ENCODE assay signal across 9 cellular contexts in genomic region chr2:101125374-101125773, GRCh38. TPM values are rescaled to one million over a fixed set of nuclear protein-coding genes. Genes with fewer than 3 reads are reported as not detected.
DNase-seq lines count a peak whose midpoint lies in the region; FAIRE-seq and TF ChIP-seq lines count a peak whose summit lies in the region.
"Had no signal": no experiment of that assay in that cellular context is flagged by ENCODE, and none has a peak within 500 bp of the region (broad histone marks: within the 10 kb centered on the region; RNA-seq: fewer than 3 reads in every experiment).

No MANE protein-coding gene starts in this region.

- no peak overlapping the region for H3K4me3 Mint-ChIP-seq in endodermal cell

- H3K4me1 ChIP-seq in endodermal cell (ENCODE audit: control insufficient read depth, insufficient read depth, low read length): no peaks in the 10 kb centered on the region

- no peak overlapping the region for H3K4me3 ChIP-seq in bronchial epithelial cell (ENCODE audit: low read depth, low read length)
- H3K4me3 ChIP-seq in endodermal cell (ENCODE audit: low read length): no peak overlapping the region
- H3K4me3 ChIP-seq: GM12878 had no signal

- peaks cover 5% of the 10 kb centered on the region for H3K4me1 Mint-ChIP-seq in endodermal cell

- no peak for TF ChIP-seq CTCF in bronchial epithelial cell (IDR thresholded peaks at IDR 0.05; ENCODE audit: insufficient read depth, low read length, severe bottlenecking)
- TF ChIP-seq CTCF in endodermal cell (conservative IDR thresholded peaks at IDR 0.05): no peak

- no peak overlapping the region for H3K27ac Mint-ChIP-seq in endodermal cell

- WGBS in endodermal cell (ENCODE audit: insufficient coverage in 1 of 2, insufficient read length in 1 of 2), 2 experiments: 88% methylated on average over 3 of the region's 3 CpGs; no CpG with 5 or more reads in 1 of the 2 experiments

- H3K9me3 ChIP-seq in endodermal cell (ENCODE audit: control insufficient read depth, low read length): no peaks in the 10 kb centered on the region

- H3K27me3 Mint-ChIP-seq in endodermal cell (ENCODE audit: insufficient read depth): no peaks in the 10 kb centered on the region

- FAIRE-seq in bronchial epithelial cell (lab: Jason Lieb, UNC): no peak
- FAIRE-seq: GM12878 had no signal

- no peak overlapping the region for H3K27ac ChIP-seq in endodermal cell (ENCODE audit: low read depth, low read length)

- H3K36me3 Mint-ChIP-seq in endodermal cell (ENCODE audit: low read depth): no peaks in the 10 kb centered on the region

- DNase-seq in A172 (ENCODE audit: low spot score): peak; percentile 34
- DNase-seq in LoVo (ENCODE audit: low spot score): peak; percentile 55
- DNase-seq in bronchial epithelial cell (ENCODE audit: low read depth): peak; percentile 77
- DNase-seq in lung microvascular endothelial cell (ENCODE audit: low read depth in 2 of 2): peak; percentile 42 to 62
- no peak for DNase-seq in KG1 (lab: John Stamatoyannopoulos, UW)
- DNase-seq in hippocampal formation (lab: John Stamatoyannopoulos, UW): no peak
- DNase-seq in T-helper 1 cell: no peak
- DNase-seq in endodermal cell: no peak

- no peaks in the 10 kb centered on the region for H3K9me3 Mint-ChIP-seq in endodermal cell

- H3K27me3 ChIP-seq in bronchial epithelial cell (ENCODE audit: control insufficient read depth, insufficient read depth, low read length) (no peaks in the 10 kb centered on the region), endodermal cell (ENCODE audit: control insufficient read depth, insufficient read depth, low read length, poor library complexity, severe bottlenecking) (no peaks in the 10 kb centered on the region)

- H3K36me3 ChIP-seq in bronchial epithelial cell (ENCODE audit: control insufficient read depth, insufficient read depth, low read length): peaks cover 5% of the 10 kb centered on the region
- H3K36me3 ChIP-seq in endodermal cell (ENCODE audit: control insufficient read depth, insufficient read depth, low read length): no peaks in the 10 kb centered on the region

- no peak overlapping the region for H3K9ac ChIP-seq in endodermal cell (ENCODE audit: extremely low read depth, low read length, poor library complexity, severe bottlenecking)

RNA-seq across cellular contexts. Expression of gene TBC1D8, which starts 25.8 kb away (rescaled TPM):
- 4.3 and 4.9 TPM in 2 replicates for total RNA-seq in A172 (2014; rRNA removed; shearing (Covaris generic))
- total RNA-seq in bronchial epithelial cell (25.0 and 25.3 TPM in 2 replicates), lung microvascular endothelial cell (62.8 and 96.8 TPM in 2 replicates), endodermal cell (10 to 100 TPM; 14.4 to 14.5 TPM)
- 2.7 TPM for polyA plus RNA-seq in endodermal cell (2013, experiment 1 of 2)
- polyA plus RNA-seq in endodermal cell (2013, experiment 2 of 2): 2.7 TPM

Comparison
In these comparisons a context has a peak if more than half of its experiments do, and no peak if none do; other contexts are left out.
1. DNase-seq: peak in A172 (single experiment), LoVo (single experiment), bronchial epithelial cell (single experiment) and lung microvascular endothelial cell (2 of 2); none in KG1 (single experiment), hippocampal formation (0 of 2), T-helper 1 cell (0 of 5) and endodermal cell (single experiment).